In genomic region chr11:9972917-9973504, GRCh38 we compare ENCODE assay signal across 8 cellular contexts.
DNase-seq lines count a peak whose midpoint lies in the region; FAIRE-seq and TF ChIP-seq lines count a peak whose summit lies in the region.

No MANE protein-coding gene starts in this region.

- TF ChIP-seq EP300 in H1 (IDR thresholded peaks at IDR 0.05; ENCODE audit: borderline replicate concordance in 1 of 2, low read depth in 2 of 2, low read length in 2 of 2): no peak

- H3K23ac ChIP-seq in H1 (ENCODE audit: insufficient read length) (no peak overlapping the region), mesendoderm (ENCODE audit: low read length) (no peak overlapping the region)

- H4K91ac ChIP-seq in H1 (replicated peaks; ENCODE audit: insufficient read length, low read length): no peak overlapping the region

- H3K27me3 ChIP-seq in H1 (replicated peaks in 1 of 4; ENCODE audit: control insufficient read depth in 3 of 4, extremely low read depth in 1 of 4, insufficient read depth in 3 of 4, low read length in 3 of 4): no peaks in the 10 kb centered on the region
- no peaks in the 10 kb centered on the region for H3K27me3 ChIP-seq in mesendoderm (ENCODE audit: insufficient read depth, low read length, poor library complexity)

- FAIRE-seq in H1 (lab: Jason Lieb, UNC): peak; percentile 77

- H3K18ac ChIP-seq in H1 (ENCODE audit: extremely low read depth, low read length) (no peak overlapping the region), mesendoderm (ENCODE audit: low read length) (no peak overlapping the region)

- POLR2A ChIA-PET in RWPE1 (lab: Yijun Ruan, JAX; ENCODE audit: low non-redundant PET) (no interaction called here), H1 (lab: Charles Lee; ENCODE audit: partially characterized antibody) (no interaction called here)

- H3K9me3 ChIP-seq in H1 (ENCODE audit: insufficient read depth in 2 of 2, low read depth in 1 of 2, low read length in 1 of 2): no peaks in the 10 kb centered on the region

- no peak overlapping the region for H3K27ac Mint-ChIP-seq in activated naive CD4-positive, alpha-beta T cell treated with anti-CD3 and anti-CD28 coated beads, Interleukin-2, amount 10 ng/mL, durations not matched to agents 7 days and 5 days

- H3K23me2 ChIP-seq in H1 (ENCODE audit: low read depth, low read length): no peaks in the 10 kb centered on the region

- CTCF ChIA-PET in activated naive CD4-positive, alpha-beta T cell treated with anti-CD3 and anti-CD28 coated beads, Interleukin-2, amount 10 ng/mL, durations not matched to agents 7 days and 5 days (lab: Charles Lee): interaction anchor here (0.8 to 3.8 kb wide), 19 partner anchors 11 to 372 kb away, joined by 3 to 37 read pairs (median 4); no protein-coding TSS in a partner anchor
- CTCF ChIA-PET in RWPE1 (lab: Yijun Ruan, JAX) (interaction anchor here (0.6 to 1.5 kb wide), 20 partner anchors 9 to 688 kb away, joined by 3 to 9 read pairs (median 3); no protein-coding TSS in a partner anchor), H1 (lab: Charles Lee; ENCODE audit: partially characterized antibody) (interaction anchor here (0.7 to 3.8 kb wide), 45 partner anchors 9 to 444 kb away, joined by 3 to 23 read pairs (median 4); no protein-coding TSS in a partner anchor)

- H3K36me3 ChIP-seq in H1 (ENCODE audit: control insufficient read depth in 2 of 4, insufficient read depth in 4 of 4, low read length in 3 of 4) (no peaks in the 10 kb centered on the region; a peak in 1 of 8 replicates), mesendoderm (ENCODE audit: control insufficient read depth, insufficient read depth, low read length) (no peaks in the 10 kb centered on the region)

- H3K4me1 ChIP-seq in H1 (replicated peaks in 1 of 4; ENCODE audit: control insufficient read depth in 3 of 4, insufficient read depth in 4 of 4, low read length in 3 of 4) (peaks cover 0 to 8% (median 5%) of the 10 kb centered on the region in 4 experiments; a peak in 4 of 7 replicates), mesendoderm (ENCODE audit: control insufficient read depth, low read depth, low read length) (no peaks in the 10 kb centered on the region)

- H2BK12ac ChIP-seq in H1 (ENCODE audit: low read depth, low read length): no peak overlapping the region

- H3K4me3 ChIP-seq in H1 (ENCODE audit: extremely low read depth in 1 of 4, insufficient read depth in 2 of 4, low read depth in 3 of 4, low read length in 4 of 4) (no peak overlapping the region), mesendoderm (ENCODE audit: low read length) (no peak overlapping the region)

- no peaks in the 10 kb centered on the region for H3K36me3 Mint-ChIP-seq in activated naive CD4-positive, alpha-beta T cell treated with anti-CD3 and anti-CD28 coated beads, Interleukin-2, amount 10 ng/mL, durations not matched to agents 7 days and 5 days

- no peak overlapping the region for H4K5ac ChIP-seq in H1 (ENCODE audit: insufficient read length, low read depth, low read length)
- H4K5ac ChIP-seq in mesendoderm (ENCODE audit: low read length): no peak overlapping the region

- DNase-seq in activated naive CD4-positive, alpha-beta T cell treated with anti-CD3 and anti-CD28 coated beads, Interleukin-2, amount 10 ng/mL, durations not matched to agents 7 days and 5 days: peak; percentile 43
- no peak for DNase-seq in activated naive CD4-positive, alpha-beta T cell treated with Interleukin-2 at 50 U/mL for 16 hours
- DNase-seq in HS-5 (ENCODE audit: low read depth) (peak; percentile 46), RWPE1 (ENCODE audit: low spot score) (peak; percentile 49), H1 (ENCODE audit: low read depth in 1 of 2, low spot score in 2 of 2) (no peak), mesendoderm (peak; percentile 60), GOT3 (lab: John Stamatoyannopoulos, UW) (no peak), C1 segment of cervical spinal cord (lab: John Stamatoyannopoulos, UW) (no peak)

- H3K56ac ChIP-seq in H1 (replicated peaks; ENCODE audit: insufficient read length, low read depth, low read length): no peak overlapping the region
- H3K56ac ChIP-seq in mesendoderm (ENCODE audit: low read length): no peak overlapping the region

- H2BK120ac ChIP-seq in H1 (replicated peaks; ENCODE audit: low read depth, low read length) (no peak overlapping the region), mesendoderm (ENCODE audit: low read depth, low read length) (no peak overlapping the region)

- H2AK5ac ChIP-seq in H1 (ENCODE audit: low read depth, low read length) (no peak overlapping the region), mesendoderm (ENCODE audit: low read length) (no peak overlapping the region)

- H2BK5ac ChIP-seq in H1 (ENCODE audit: low read depth, low read length): no peak overlapping the region
- H2BK5ac ChIP-seq in mesendoderm (ENCODE audit: low read length): no peak overlapping the region

- no peaks in the 10 kb centered on the region for H3K4me1 Mint-ChIP-seq in activated naive CD4-positive, alpha-beta T cell treated with anti-CD3 and anti-CD28 coated beads, Interleukin-2, amount 10 ng/mL, durations not matched to agents 7 days and 5 days

- H2BK20ac ChIP-seq in H1 (ENCODE audit: low read length): no peak overlapping the region

- no peak overlapping the region for H3K4me3 Mint-ChIP-seq in activated naive CD4-positive, alpha-beta T cell treated with anti-CD3 and anti-CD28 coated beads, Interleukin-2, amount 10 ng/mL, durations not matched to agents 7 days and 5 days

- no peaks in the 10 kb centered on the region for H3K79me1 ChIP-seq in H1 (ENCODE audit: low read depth, low read length)
- no peaks in the 10 kb centered on the region for H3K79me1 ChIP-seq in mesendoderm (ENCODE audit: low read length)

- H3K14ac ChIP-seq in H1 (ENCODE audit: insufficient read length): no peak overlapping the region

- H3K79me2 ChIP-seq in H1 (ENCODE audit: control insufficient read depth in 1 of 2, insufficient read depth in 2 of 2, low read length in 2 of 2) (no peaks in the 10 kb centered on the region), mesendoderm (ENCODE audit: control insufficient read depth, insufficient read depth, low read length) (no peaks in the 10 kb centered on the region)

- H4K20me1 ChIP-seq in H1 (replicated peaks in 1 of 2; ENCODE audit: control insufficient read depth in 1 of 2, insufficient read depth in 2 of 2, low read length in 2 of 2): no peaks in the 10 kb centered on the region

- 47% methylated on average over 7 of the region's 7 CpGs; no CpG with 5 or more reads in 1 of the 2 experiments for WGBS in H1 (ENCODE audit: extremely low coverage in 1 of 2, insufficient coverage in 1 of 2, insufficient read length in 1 of 2, insufficient replicate concordance in 2 of 2, low coverage in 1 of 2, low lambda C conversion rate in 2 of 2, missing lambda C conversion rate in 1 of 2), 2 experiments
- no CpG with 5 or more reads among the region's 7 CpGs for WGBS in mesendoderm (ENCODE audit: extremely low coverage, insufficient coverage, low lambda C conversion rate)

- H4K8ac ChIP-seq in H1 (ENCODE audit: extremely low read depth, insufficient read depth, low read length): no peak overlapping the region
- no peak overlapping the region for H4K8ac ChIP-seq in mesendoderm (ENCODE audit: low read depth, low read length)

- no peak overlapping the region for H2AFZ ChIP-seq in H1 (ENCODE audit: low read length)

- H2BK15ac ChIP-seq in H1 (ENCODE audit: low read length) (no peak overlapping the region), mesendoderm (replicated peaks; ENCODE audit: low read depth) (peak overlapping the region; percentile 36)

- H3K9me3 Mint-ChIP-seq in activated naive CD4-positive, alpha-beta T cell treated with anti-CD3 and anti-CD28 coated beads, Interleukin-2, amount 10 ng/mL, durations not matched to agents 7 days and 5 days: no peaks in the 10 kb centered on the region

- no peak for TF ChIP-seq POLR2A in H1 (IDR thresholded peaks at IDR 0.05; ENCODE audit: control extremely low read depth in 1 of 2, low read depth in 2 of 2, low read length in 2 of 2)

- H3K27me3 Mint-ChIP-seq in activated naive CD4-positive, alpha-beta T cell treated with anti-CD3 and anti-CD28 coated beads, Interleukin-2, amount 10 ng/mL, durations not matched to agents 7 days and 5 days: no peaks in the 10 kb centered on the region

- H3K9ac ChIP-seq in H1 (replicated peaks in 1 of 4; ENCODE audit: extremely low read depth in 1 of 4, low read depth in 3 of 4, low read length in 3 of 4): no peak overlapping the region
- H3K9ac ChIP-seq in mesendoderm (ENCODE audit: low read length): no peak overlapping the region

- TF ChIP-seq CTCF in RWPE1 (conservative IDR thresholded peaks at IDR 0.05; ENCODE audit: low read depth): peak; percentile 81
- peak in 2 of 3 experiments; percentile 65 to 71; a peak in 3 of 4 replicates for TF ChIP-seq CTCF in H1 (IDR thresholded peaks at IDR 0.05; ENCODE audit: control extremely low read depth in 1 of 3, insufficient read depth in 1 of 3, low read depth in 1 of 3, low read length in 3 of 3)

- TF ChIP-seq RAD21 in H1 (IDR thresholded peaks at IDR 0.05 in 1 of 2, conservative IDR thresholded peaks at IDR 0.05 in 1 of 2; ENCODE audit: low read depth in 2 of 2, low read length in 2 of 2): peak; percentile 86 to 90

- no peak overlapping the region for H3K27ac ChIP-seq in RWPE1
- no peak overlapping the region for H3K27ac ChIP-seq in H1 (ENCODE audit: low read depth, low read length)
- H3K27ac ChIP-seq in mesendoderm (ENCODE audit: low read depth, low read length): no peak overlapping the region

- no peak overlapping the region for H3K4me2 ChIP-seq in H1 (ENCODE audit: insufficient read depth in 1 of 2, low read depth in 2 of 2, low read length in 2 of 2)
- no peak overlapping the region for H3K4me2 ChIP-seq in mesendoderm (ENCODE audit: low read length)

- H3K4ac ChIP-seq in H1 (replicated peaks; ENCODE audit: insufficient read length, low read depth, low read length) (no peak overlapping the region), mesendoderm (ENCODE audit: low read depth, low read length) (no peak overlapping the region)

TF ChIP-seq in H1, 55 proteins besides CTCF, POLR2A, EP300 and RAD21 (continues in another document):
- no peak for TF ChIP-seq TAF1 (IDR thresholded peaks at IDR 0.05; ENCODE audit: low read depth, low read length)
- TF ChIP-seq HDAC6 (IDR thresholded peaks at IDR 0.05; ENCODE audit: low read depth, low read length): no peak
- no peak for TF ChIP-seq MAFK (IDR thresholded peaks at IDR 0.05; ENCODE audit: low read depth, low read length)
- TF ChIP-seq HDAC2 (IDR thresholded peaks at IDR 0.05; ENCODE audit: borderline replicate concordance in 1 of 2, low read depth in 2 of 2, low read length in 2 of 2): no peak
- no peak for TF ChIP-seq SIX5 (IDR thresholded peaks at IDR 0.05; ENCODE audit: low read depth, low read length)
- no peak for TF ChIP-seq YY1 (IDR thresholded peaks at IDR 0.05; ENCODE audit: low read depth, low read length)
- TF ChIP-seq, protein P1, sequence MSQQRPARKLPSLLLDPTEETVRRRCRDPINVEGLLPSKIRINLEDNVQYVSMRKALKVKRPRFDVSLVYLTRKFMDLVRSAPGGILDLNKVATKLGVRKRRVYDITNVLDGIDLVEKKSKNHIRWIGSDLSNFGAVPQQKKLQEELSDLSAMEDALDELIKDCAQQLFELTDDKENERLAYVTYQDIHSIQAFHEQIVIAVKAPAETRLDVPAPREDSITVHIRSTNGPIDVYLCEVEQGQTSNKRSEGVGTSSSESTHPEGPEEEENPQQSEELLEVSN (IDR thresholded peaks at IDR 0.05): no peak

Comparison
In these comparisons a context has a peak if more than half of its experiments do, and no peak if none do; other contexts are left out.
1. DNase-seq: peak in activated naive CD4-positive, alpha-beta T cell treated with anti-CD3 and anti-CD28 coated beads, Interleukin-2, amount 10 ng/mL, durations not matched to agents 7 days and 5 days (single experiment), HS-5 (single experiment), RWPE1 (single experiment) and mesendoderm (single experiment); none in activated naive CD4-positive, alpha-beta T cell treated with Interleukin-2 at 50 U/mL for 16 hours (single experiment), H1 (0 of 2), GOT3 (single experiment) and C1 segment of cervical spinal cord (0 of 14).